10 cellular contexts compared by ENCODE assay signal in genomic region chr16:2147378-2147777, GRCh38. TPM values are rescaled to one million over a fixed set of nuclear protein-coding genes. Genes with fewer than 3 reads are reported as not detected.
A peak's percentile ranks its signal among the peaks of the same experiment; 100 is the strongest.
DNase-seq lines count a peak whose midpoint lies in the region; ATAC-seq and TF ChIP-seq lines count a peak whose summit lies in the region.
"Had no signal": no experiment of that assay in that cellular context is flagged by ENCODE, and none has a peak within 500 bp of the region (broad histone marks: within the 10 kb centered on the region; RNA-seq: fewer than 3 reads in every experiment).

No MANE protein-coding gene starts in this region.

- no peak overlapping the region for H3K27ac Mint-ChIP-seq in GM23338
- no peak overlapping the region for H3K27ac Mint-ChIP-seq in stimulated activated memory B cell treated with anti-CD40 and anti-IgM and Interleukin-4, amounts not matched to agents 10 μg/mL and 1 μg/mL and 100 μg/mL, for 72 hours

- H3K36me3 ChIP-seq in GM23338 (ENCODE audit: insufficient read depth) (0 out of 2 replicates have a peak, but pooled peaks cover 2% of the 10 kb centered on the region), liver (ENCODE audit: control insufficient read depth in 4 of 4, insufficient read depth in 3 of 4, low read depth in 1 of 4, low read length in 3 of 4) (peaks cover 0 to 5% (median under 1%) of the 10 kb centered on the region in 4 donors)
- H3K36me3 ChIP-seq: adrenal gland had no signal

- no peaks in the 10 kb centered on the region for H3K9me3 ChIP-seq in liver (ENCODE audit: control insufficient read depth in 4 of 4, low read length in 3 of 4)
- H3K9me3 ChIP-seq: adrenal gland had no signal

- ATAC-seq in GM23338 (no peak), HG03378 (IDR thresholded peaks at IDR 0.05; ENCODE audit: unreplicated experiment) (no peak), GM21360 (IDR thresholded peaks at IDR 0.05; ENCODE audit: unreplicated experiment) (no peak), GM18873 (IDR thresholded peaks at IDR 0.05; ENCODE audit: low FRiP score, unreplicated experiment) (no peak)
- ATAC-seq in stimulated activated memory B cell treated with anti-CD40 and anti-IgM and Interleukin-4, amounts not matched to agents 10 μg/mL and 1 μg/mL and 100 μg/mL, for 72 hours: no peak

- H3K4me3 ChIP-seq in GM23338 (peak overlapping the region; percentile 79; the same call in 1 of the 2 replicates), liver (ENCODE audit: low read depth in 1 of 3, low read length in 3 of 3) (peak overlapping the region in 1 of 3 donors; percentile 24)

- DNase-seq in GM23338 (ENCODE audit: low spot score): no peak
- no peak for DNase-seq in caudate nucleus (lab: John Stamatoyannopoulos, UW)
- no peak for DNase-seq in SKM-1 (lab: John Stamatoyannopoulos, UW; ENCODE audit: unreplicated experiment)

- no peak for TF ChIP-seq RAD21 in liver (IDR thresholded peaks at IDR 0.05)

- peaks cover 11% of the 10 kb centered on the region for H4K20me1 ChIP-seq in GM23338 (replicated peaks; ENCODE audit: insufficient read depth)

- H3K9me2 ChIP-seq in GM23338 (ENCODE audit: insufficient read depth): no peaks in the 10 kb centered on the region

- H3K4me1 ChIP-seq in GM23338 (ENCODE audit: insufficient read depth) (peaks cover 26% of the 10 kb centered on the region), liver (ENCODE audit: control insufficient read depth in 4 of 4, insufficient read depth in 4 of 4, low read length in 3 of 4) (peaks cover 16 to 53% (median 50%) of the 10 kb centered on the region in 4 donors)

- H3K27me3 ChIP-seq in GM23338 (ENCODE audit: insufficient read depth): peaks cover 9% of the 10 kb centered on the region; the same call in 1 of the 2 replicates
- no peaks in the 10 kb centered on the region for H3K27me3 ChIP-seq in liver (ENCODE audit: control insufficient read depth in 4 of 4, insufficient read depth in 4 of 4, low read length in 3 of 4)
- H3K27me3 ChIP-seq: adrenal gland had no signal

- peaks cover 25% of the 10 kb centered on the region for H3K4me1 Mint-ChIP-seq in GM23338
- H3K4me1 Mint-ChIP-seq in stimulated activated memory B cell treated with anti-CD40 and anti-IgM and Interleukin-4, amounts not matched to agents 10 μg/mL and 1 μg/mL and 100 μg/mL, for 72 hours: peaks cover 31% of the 10 kb centered on the region

- peaks cover 40% of the 10 kb centered on the region for H3F3A ChIP-seq in GM23338 (replicated peaks; ENCODE audit: low read depth)

- H2AFZ ChIP-seq in GM23338: no peak overlapping the region

- 0 out of 2 replicates have a peak overlapping the region, but pooled peaks have one; percentile 50 for H3K27ac ChIP-seq in GM23338 (ENCODE audit: low read depth)
- H3K27ac ChIP-seq in caudate nucleus (ENCODE audit: low read depth, low read length): peak overlapping the region; percentile 40
- H3K27ac ChIP-seq in liver (ENCODE audit: low read depth in 1 of 2, low read length in 2 of 2): peak overlapping the region; percentile 87 to 90

- TF ChIP-seq CTCF in GM23338 (conservative IDR thresholded peaks at IDR 0.05; ENCODE audit: low read depth in 2 of 2): no peak
- TF ChIP-seq CTCF in liver (IDR thresholded peaks at IDR 0.05; ENCODE audit: low read depth, low read length, missing input control): no peak

- peaks cover 3% of the 10 kb centered on the region; the same call in 1 of the 2 replicates for H3K79me2 ChIP-seq in GM23338 (replicated peaks; ENCODE audit: insufficient read depth)

- H3K4me2 ChIP-seq in GM23338: no peak overlapping the region; the same call in 1 of the 2 replicates

- peak overlapping the region; percentile 45; the same call in 1 of the 3 replicates for H3K4me3 Mint-ChIP-seq in GM23338
- H3K4me3 Mint-ChIP-seq in stimulated activated memory B cell treated with anti-CD40 and anti-IgM and Interleukin-4, amounts not matched to agents 10 μg/mL and 1 μg/mL and 100 μg/mL, for 72 hours: peak overlapping the region; percentile 59

- H3K36me3 Mint-ChIP-seq in GM23338 (ENCODE audit: low read depth): peaks cover 14% of the 10 kb centered on the region
- H3K36me3 Mint-ChIP-seq in stimulated activated memory B cell treated with anti-CD40 and anti-IgM and Interleukin-4, amounts not matched to agents 10 μg/mL and 1 μg/mL and 100 μg/mL, for 72 hours: peaks cover 9% of the 10 kb centered on the region

- H3K9ac ChIP-seq in liver (ENCODE audit: low read depth in 1 of 2, low read length in 2 of 2): no peak overlapping the region

- 40% methylated on average over 6 of the region's 6 CpGs for WGBS in liver

- H3K9me3 Mint-ChIP-seq in GM23338: peaks cover 3% of the 10 kb centered on the region; the same call in 1 of the 3 replicates
- H3K9me3 Mint-ChIP-seq in stimulated activated memory B cell treated with anti-CD40 and anti-IgM and Interleukin-4, amounts not matched to agents 10 μg/mL and 1 μg/mL and 100 μg/mL, for 72 hours: no peaks in the 10 kb centered on the region

- peaks cover 42% of the 10 kb centered on the region for H3K27me3 Mint-ChIP-seq in GM23338 (ENCODE audit: insufficient read depth, low read depth, poor library complexity)
- no peaks in the 10 kb centered on the region for H3K27me3 Mint-ChIP-seq in stimulated activated memory B cell treated with anti-CD40 and anti-IgM and Interleukin-4, amounts not matched to agents 10 μg/mL and 1 μg/mL and 100 μg/mL, for 72 hours

TF ChIP-seq in GM23338, 12 proteins besides CTCF, POLR2A, EP300 and RAD21 (continues in another document):
- TF ChIP-seq NANOG (IDR thresholded peaks at IDR 0.05; ENCODE audit: borderline replicate concordance) (no peak), EZH2phosphoT487 (IDR thresholded peaks at IDR 0.05; ENCODE audit: unreplicated experiment) (no peak), JUNB (IDR thresholded peaks at IDR 0.05; ENCODE audit: unreplicated experiment) (no peak), ZNF114 (CRISPR knock-in tag; IDR thresholded peaks at IDR 0.05) (no peak), STAT1 (IDR thresholded peaks at IDR 0.05; ENCODE audit: unreplicated experiment) (no peak)

TF ChIP-seq in liver, 16 proteins besides CTCF, POLR2A, EP300 and RAD21:
- TF ChIP-seq EGR1 (IDR thresholded peaks at IDR 0.05; ENCODE audit: low read depth in 2 of 2) (no peak), HNF4A (conservative IDR thresholded peaks at IDR 0.05) (peak in 1 of 2 donors; percentile 42)

RNA-seq across cellular contexts. Expression of gene RAB26, which starts 1.0 kb away (rescaled TPM):
- 3.7 and 4.1 TPM in 2 replicates for total RNA-seq in GM23338 (2014; rRNA removed; shearing (Covaris generic))
- polyA plus RNA-seq in GM23338 (2016; fragmentation: Nextera tagmentation; extraction: Ambion mirVana): 8.7 and 11.6 TPM in 2 replicates
- total RNA-seq in liver: 1 to 10 TPM; 1.9 to 3.9 TPM
- 1 to 10 TPM; 2.6 to 3.4 TPM for polyA plus RNA-seq in liver
- total RNA-seq: mononuclear cell had no signal

RNA-seq across cellular contexts. Expression of gene TRAF7, which starts 8.2 kb away (rescaled TPM):
- total RNA-seq in GM23338 (2014; rRNA removed; shearing (Covaris generic)): 133 and 143 TPM in 2 replicates
- polyA plus RNA-seq in GM23338 (2016; fragmentation: Nextera tagmentation; extraction: Ambion mirVana) (36.4 and 41.4 TPM in 2 replicates), liver (10 to 100 TPM; 14.7 to 36.6 TPM)
- total RNA-seq in liver: 10 to 100 TPM; 33.2 to 34.8 TPM

RNA-seq across cellular contexts. Expression of gene PKD1, which starts 11.7 kb away (rescaled TPM):
- total RNA-seq in GM23338 (2014; rRNA removed; shearing (Covaris generic)): 75.5 and 107 TPM in 2 replicates
- polyA plus RNA-seq in GM23338 (2016; fragmentation: Nextera tagmentation; extraction: Ambion mirVana) (18.5 and 21.1 TPM in 2 replicates), liver (10 to 100 TPM in 1 of 2 donors, 1 to 10 TPM in 1; 8.0 to 20.6 TPM)
- 10 to 100 TPM; 30.6 to 58.4 TPM for total RNA-seq in liver

RNA-seq across cellular contexts. Expression of gene CASKIN1, which starts 49.0 kb away (rescaled TPM):
- total RNA-seq in GM23338 (2014; rRNA removed; shearing (Covaris generic)): 2.4 and 6.2 TPM in 2 replicates
- 1.0 TPM in 2 replicates for polyA plus RNA-seq in GM23338 (2016; fragmentation: Nextera tagmentation; extraction: Ambion mirVana)
- under 1 TPM; under 0.01 to 0.09 TPM for total RNA-seq in liver
- under 1 TPM in 1 of 2 donors, not detected in 1; 0.17 TPM for polyA plus RNA-seq in liver
- total RNA-seq: mononuclear cell had no signal

RNA-seq across cellular contexts. Expression of gene MLST8, which starts 57.9 kb away (rescaled TPM):
- 98.1 and 138 TPM in 2 replicates for total RNA-seq in GM23338 (2014; rRNA removed; shearing (Covaris generic))
- polyA plus RNA-seq in GM23338 (2016; fragmentation: Nextera tagmentation; extraction: Ambion mirVana): 55.3 and 58.8 TPM in 2 replicates
- 10 to 100 TPM; 11.1 to 14.4 TPM for total RNA-seq in liver
- 10 to 100 TPM; 26.0 to 26.7 TPM for polyA plus RNA-seq in liver
